In the genomic region with DNA sequence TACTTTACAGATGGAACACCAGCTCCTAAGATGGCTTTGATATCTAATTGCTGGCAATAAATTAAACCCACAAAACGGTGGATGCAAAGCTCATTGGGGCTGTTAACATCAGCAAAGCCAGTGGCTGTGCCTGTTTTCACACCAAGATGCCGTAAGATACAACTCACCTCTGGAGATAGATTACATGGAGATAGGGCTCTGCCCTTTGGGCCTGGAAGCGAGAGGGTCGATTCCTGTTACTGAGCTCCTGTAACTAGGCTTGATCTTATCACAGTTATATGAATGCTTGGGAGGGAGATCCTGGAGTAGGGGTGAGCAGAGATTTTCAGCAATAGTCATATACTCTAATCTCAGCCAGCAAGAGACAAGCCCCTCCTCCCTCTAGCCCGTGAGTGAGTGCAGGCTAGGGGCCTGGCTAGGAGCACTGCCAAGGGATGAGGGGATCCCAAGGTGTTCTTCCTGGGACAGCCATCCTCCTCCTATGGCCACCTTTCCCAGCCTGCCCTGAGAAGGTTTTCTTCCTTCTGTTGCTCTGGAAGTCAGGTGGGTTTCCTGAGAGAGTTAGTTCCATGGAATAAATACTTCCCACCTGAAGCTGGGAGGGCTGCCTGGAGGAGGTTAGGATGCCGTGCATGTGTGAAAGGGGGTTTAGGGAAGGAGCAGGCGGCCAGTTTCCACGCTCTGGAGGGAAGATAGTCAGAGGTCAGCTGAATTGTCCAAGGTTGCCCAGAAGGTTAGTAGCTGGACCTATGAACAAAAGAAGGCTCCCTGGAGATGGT, we compare ENCODE assay signal across 21 cellular contexts. TPM values are rescaled to one million over a fixed set of nuclear protein-coding genes. Genes with fewer than 3 reads are reported as not detected.
A peak's percentile ranks its signal among the peaks of the same experiment; 100 is the strongest.
DNase-seq lines count a peak whose midpoint lies in the region; ATAC-seq and TF ChIP-seq lines count a peak whose summit lies in the region.
"Had no signal": no experiment of that assay in that cellular context is flagged by ENCODE, and none has a peak within 500 bp of the region (broad histone marks: within the 10 kb centered on the region; RNA-seq: fewer than 3 reads in every experiment).

No MANE protein-coding gene starts in this region.

- POLR2A ChIA-PET in activated CD4-positive, alpha-beta T cell treated with anti-CD3 and anti-CD28 coated beads for 36 hours (lab: Charles Lee), result no interaction called here

- no peak overlapping the region for H3K27ac Mint-ChIP-seq in activated CD4-positive, alpha-beta T cell treated with anti-CD3 and anti-CD28 coated beads for 36 hours
- peak overlapping the region; percentile 94 for H3K27ac Mint-ChIP-seq in activated T-helper 17 cell treated with anti-CD3 and anti-CD28 coated beads, Interleukin-2, amount 50 U/mL, for 72 hours
- H3K27ac Mint-ChIP-seq: B cell, CD14-positive monocyte had no signal

- no peaks in the 10 kb centered on the region for H3K36me3 Mint-ChIP-seq in activated CD4-positive, alpha-beta T cell treated with anti-CD3 and anti-CD28 coated beads for 36 hours (ENCODE audit: low read depth)
- H3K36me3 Mint-ChIP-seq in activated T-helper 17 cell treated with anti-CD3 and anti-CD28 coated beads, Interleukin-2, amount 50 U/mL, for 72 hours (ENCODE audit: low read depth), result no peaks in the 10 kb centered on the region
- H3K36me3 Mint-ChIP-seq: IgD-negative memory B cell had no signal

- H3K4me3 ChIP-seq in RWPE2 (ENCODE audit: severe bottlenecking), result no peak overlapping the region
- no peak overlapping the region for H3K4me3 ChIP-seq in foreskin fibroblast (ENCODE audit: low read depth in 1 of 2, low read length in 2 of 2)
- H3K4me3 ChIP-seq: Peyer's patch, SJCRH30 had no signal

- no peaks in the 10 kb centered on the region for H3K27me3 Mint-ChIP-seq in activated CD4-positive, alpha-beta T cell treated with anti-CD3 and anti-CD28 coated beads for 36 hours
- no peaks in the 10 kb centered on the region for H3K27me3 Mint-ChIP-seq in activated T-helper 17 cell treated with anti-CD3 and anti-CD28 coated beads, Interleukin-2, amount 50 U/mL, for 72 hours
- H3K27me3 Mint-ChIP-seq: B cell had no signal

- H3K9me3 Mint-ChIP-seq in activated CD4-positive, alpha-beta T cell treated with anti-CD3 and anti-CD28 coated beads for 36 hours (ENCODE audit: low read depth), result no peaks in the 10 kb centered on the region
- no peaks in the 10 kb centered on the region for H3K9me3 Mint-ChIP-seq in activated T-helper 17 cell treated with anti-CD3 and anti-CD28 coated beads, Interleukin-2, amount 50 U/mL, for 72 hours
- H3K9me3 Mint-ChIP-seq: CD14-positive monocyte, IgD-negative memory B cell had no signal

- no peak overlapping the region for H3K27ac ChIP-seq in RWPE2 (ENCODE audit: poor library complexity, severe bottlenecking)
- H3K27ac ChIP-seq: Peyer's patch, SJCRH30 had no signal

- ATAC-seq in activated CD4-positive, alpha-beta T cell treated with anti-CD3 and anti-CD28 coated beads for 36 hours, result no peak
- no peak for ATAC-seq in RWPE2 (ENCODE audit: low read depth)
- ATAC-seq in activated T-helper 17 cell treated with anti-CD3 and anti-CD28 coated beads, Interleukin-2, amount 50 U/mL, for 72 hours (replicated peaks), result no peak
- no peak for ATAC-seq in GM21529 (IDR thresholded peaks at IDR 0.05; ENCODE audit: unreplicated experiment)
- ATAC-seq in HG02763 (IDR thresholded peaks at IDR 0.05; ENCODE audit: unreplicated experiment), result no peak

- H3K27me3 ChIP-seq in RWPE2 (ENCODE audit: insufficient read depth, poor library complexity, severe bottlenecking), result no peaks in the 10 kb centered on the region
- H3K27me3 ChIP-seq: Peyer's patch, SJCRH30 had no signal

- H3K9me3 ChIP-seq in RWPE2 (ENCODE audit: severe bottlenecking), result no peaks in the 10 kb centered on the region
- H3K9me3 ChIP-seq: Peyer's patch, SJCRH30 had no signal

- no peaks in the 10 kb centered on the region for H3K36me3 ChIP-seq in RWPE2 (ENCODE audit: low read depth)
- H3K36me3 ChIP-seq: Peyer's patch, SJCRH30 had no signal

- H3K4me1 Mint-ChIP-seq in activated CD4-positive, alpha-beta T cell treated with anti-CD3 and anti-CD28 coated beads for 36 hours, result peaks cover 22% of the 10 kb centered on the region
- peaks cover 12% of the 10 kb centered on the region for H3K4me1 Mint-ChIP-seq in activated T-helper 17 cell treated with anti-CD3 and anti-CD28 coated beads, Interleukin-2, amount 50 U/mL, for 72 hours
- H3K4me1 Mint-ChIP-seq: B cell, IgD-negative memory B cell had no signal

- no peak overlapping the region for H3K4me3 Mint-ChIP-seq in activated CD4-positive, alpha-beta T cell treated with anti-CD3 and anti-CD28 coated beads for 36 hours
- H3K4me3 Mint-ChIP-seq in activated T-helper 17 cell treated with anti-CD3 and anti-CD28 coated beads, Interleukin-2, amount 50 U/mL, for 72 hours, result no peak overlapping the region
- H3K4me3 Mint-ChIP-seq: B cell, CD14-positive monocyte, IgD-negative memory B cell had no signal

- H3K4me1 ChIP-seq in RWPE2 (ENCODE audit: insufficient read depth, poor library complexity, severe bottlenecking), result no peaks in the 10 kb centered on the region
- H3K4me1 ChIP-seq: Peyer's patch, SJCRH30 had no signal

- intact Hi-C loops in activated CD4-positive, alpha-beta T cell treated with anti-CD3 and anti-CD28 coated beads for 36 hours (cut with DNase I, micrococcal nuclease), result no loop called here
- intact Hi-C loops in posterior vena cava (cut with DNase I), result no loop called here

- DNase-seq in activated CD4-positive, alpha-beta T cell treated with anti-CD3 and anti-CD28 coated beads for 36 hours, result peak; percentile 4
- DNase-seq in activated CD4-positive, alpha-beta T cell treated with anti-CD3 and anti-CD28 coated beads for 4 hours, result no peak
- peak; percentile 26 for DNase-seq in RWPE2 (ENCODE audit: low spot score)
- peak; percentile 42 for DNase-seq in posterior vena cava (ENCODE audit: low spot score)
- DNase-seq in foreskin fibroblast, result no peak
- DNase-seq: EL, GF-D8, NCI-H1105, NCI-H1694, NCI-H2081 treated with DMSO at 0.1 percent for 48 hours, NCI-H446, NCI-H526, SJCRH30 had no signal

- TF ChIP-seq CTCF in RWPE2 (IDR thresholded peaks at IDR 0.05; ENCODE audit: poor library complexity, severe bottlenecking) (no peak), foreskin fibroblast (IDR thresholded peaks at IDR 0.05; ENCODE audit: low read depth, low read length) (no peak)

- CTCF ChIA-PET in activated CD4-positive, alpha-beta T cell treated with anti-CD3 and anti-CD28 coated beads for 36 hours (lab: Charles Lee), result interaction anchor here (0.5 to 1.6 kb wide), 4 partner anchors 22 to 115 kb away, joined by 3 to 5 read pairs (median 3); no protein-coding TSS in a partner anchor

RNA-seq across cellular contexts. Expression of a gene that starts 18.1 kb away (rescaled TPM):
- total RNA-seq in activated CD4-positive, alpha-beta T cell treated with anti-CD3 and anti-CD28 coated beads for 36 hours, result 1 to 10 TPM; 2.5 to 2.6 TPM
- total RNA-seq in activated T-helper 17 cell treated with anti-CD3 and anti-CD28 coated beads, Interleukin-2, amount 50 U/mL, for 72 hours, result 1 to 10 TPM; 3.8 to 7.8 TPM
- total RNA-seq in posterior vena cava, result 1 to 10 TPM in 1 of 2 donors, under 1 TPM in 1; 0.60 to 2.4 TPM
- total RNA-seq: OCI-LY7 had no signal

RNA-seq across cellular contexts. Expression of a gene that starts 39.7 kb away (rescaled TPM):
- 100 to 1,000 TPM; 178 to 218 TPM for total RNA-seq in activated CD4-positive, alpha-beta T cell treated with anti-CD3 and anti-CD28 coated beads for 36 hours
- 100 to 1,000 TPM in 1 of 2 donors, 10 to 100 TPM in 1; 99.8 to 131 TPM for total RNA-seq in activated T-helper 17 cell treated with anti-CD3 and anti-CD28 coated beads, Interleukin-2, amount 50 U/mL, for 72 hours
- 10 to 100 TPM; 21.8 to 32.9 TPM for total RNA-seq in posterior vena cava

RNA-seq across cellular contexts. Expression of a gene that starts 45.0 kb away (rescaled TPM):
- total RNA-seq in activated CD4-positive, alpha-beta T cell treated with anti-CD3 and anti-CD28 coated beads for 36 hours, result 100 to 1,000 TPM; 265 to 269 TPM
- 100 to 1,000 TPM; 204 to 327 TPM for total RNA-seq in activated T-helper 17 cell treated with anti-CD3 and anti-CD28 coated beads, Interleukin-2, amount 50 U/mL, for 72 hours
- total RNA-seq in posterior vena cava, result 10 to 100 TPM in 1 of 2 donors, 1 to 10 TPM in 1; 8.6 to 12.5 TPM
- total RNA-seq: OCI-LY7 had no signal

Comparison
In these comparisons a context has a peak if more than half of its experiments do, and no peak if none do; other contexts are left out.
1. DNase-seq: peak in activated CD4-positive, alpha-beta T cell treated with anti-CD3 and anti-CD28 coated beads for 36 hours (single experiment), RWPE2 (single experiment) and posterior vena cava (single experiment); none in activated CD4-positive, alpha-beta T cell treated with anti-CD3 and anti-CD28 coated beads for 4 hours (0 of 2) and foreskin fibroblast (0 of 2).
2. RNA of a gene that starts 45.0 kb away (total RNA-seq): 204 to 327 TPM in activated T-helper 17 cell treated with anti-CD3 and anti-CD28 coated beads, Interleukin-2, amount 50 U/mL, for 72 hours and 265 to 269 TPM in activated CD4-positive, alpha-beta T cell treated with anti-CD3 and anti-CD28 coated beads for 36 hours; 8.6 to 12.5 TPM in posterior vena cava; every median in the first group is over 10 times any median in the second.